Comparison of ENCODE assay signal across 14 cellular contexts in the genomic region with DNA sequence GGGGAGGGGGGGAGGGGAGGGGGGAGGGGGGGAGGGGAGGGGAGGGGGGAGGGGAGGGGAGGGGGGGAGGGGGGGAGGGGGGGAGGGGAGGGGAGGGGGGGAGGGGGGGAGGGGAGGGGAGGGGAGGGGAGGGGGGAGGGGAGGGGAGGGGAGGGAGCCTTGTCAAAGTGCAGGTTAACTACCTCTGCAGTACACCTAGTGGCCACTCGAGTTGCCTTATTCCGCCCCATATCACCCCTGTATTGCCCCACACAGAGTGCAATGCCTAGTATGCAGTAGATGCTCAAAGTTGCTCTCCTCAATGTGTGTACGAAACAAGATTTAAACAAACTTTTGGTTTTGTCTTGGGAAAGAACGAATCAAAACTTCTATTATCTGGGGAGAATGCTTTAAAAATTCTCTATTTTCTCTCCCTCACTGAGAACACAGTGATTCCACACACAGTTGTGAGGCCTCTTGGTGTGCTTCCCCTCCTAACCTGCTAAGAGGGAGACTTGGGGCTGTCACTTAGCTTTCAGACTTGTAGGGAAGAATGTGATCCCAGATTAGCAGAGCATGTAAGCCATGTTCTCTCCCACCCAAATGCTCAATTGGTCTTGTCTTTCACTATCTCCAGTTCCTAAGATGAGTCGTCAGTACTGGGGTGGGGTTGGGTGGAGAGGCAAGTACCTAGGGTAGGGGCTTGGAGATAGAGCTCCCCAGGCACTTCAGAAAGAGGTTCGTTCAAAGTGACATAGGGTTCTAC.
DNase-seq lines count a peak whose midpoint lies in the region.
"Had no signal": no experiment of that assay in that cellular context is flagged by ENCODE, and none has a peak within 500 bp of the region (broad histone marks: within the 10 kb centered on the region; RNA-seq: fewer than 3 reads in every experiment).

No MANE protein-coding gene starts in this region.

- H2BK5ac ChIP-seq in mesendoderm (ENCODE audit: low read length): no peak overlapping the region

- H3K27ac ChIP-seq in mesendoderm (ENCODE audit: low read depth, low read length): no peak overlapping the region
- H3K27ac ChIP-seq: SJCRH30, testis had no signal

- no peak overlapping the region for H4K5ac ChIP-seq in mesendoderm (ENCODE audit: low read length)

- H3K4ac ChIP-seq in mesendoderm (ENCODE audit: low read depth, low read length): no peak overlapping the region

- no peak overlapping the region for H2BK15ac ChIP-seq in mesendoderm (replicated peaks; ENCODE audit: low read depth)

- H2BK120ac ChIP-seq in mesendoderm (ENCODE audit: low read depth, low read length): no peak overlapping the region

- H3K23ac ChIP-seq in mesendoderm (ENCODE audit: low read length): no peak overlapping the region

- no peaks in the 10 kb centered on the region for H3K79me2 ChIP-seq in mesendoderm (ENCODE audit: control insufficient read depth, insufficient read depth, low read length)

- DNase-seq in EH (ENCODE audit: low read depth) (peak; percentile 2), HAP-1 (ENCODE audit: low spot score in 2 of 2) (peak; percentile 4 to 11), RPMI8226 (peak; percentile 18), mesendoderm (peak; percentile 52), NCI-H524 (lab: John Stamatoyannopoulos, UW) (no peak), DMS114 treated with DMSO at 0.1 percent for 48 hours (lab: John Stamatoyannopoulos, UW; ENCODE audit: unreplicated experiment) (no peak), NCI-H1417 (lab: John Stamatoyannopoulos, UW) (no peak), NCI-H748 treated with DMSO at 0.1 percent for 48 hours (lab: John Stamatoyannopoulos, UW) (no peak)
- DNase-seq: activated CD4-positive, CD25-positive, alpha-beta regulatory T cell; amygdala; NCI-H1105; NCI-H510A; SJCRH30; testis had no signal

- no peaks in the 10 kb centered on the region for H3K9me3 ChIP-seq in HAP-1
- H3K9me3 ChIP-seq: SJCRH30, testis had no signal

- in situ Hi-C loops in HAP-1 (cut with MboI; ENCODE audit: low sequenced_read_pairs): no loop called here

- no peak overlapping the region for H3K4me2 ChIP-seq in mesendoderm (ENCODE audit: low read length)

- H3K4me1 ChIP-seq in HAP-1 (peaks cover 10% of the 10 kb centered on the region), mesendoderm (ENCODE audit: control insufficient read depth, low read depth, low read length) (peaks cover 2% of the 10 kb centered on the region)
- H3K4me1 ChIP-seq: SJCRH30, testis had no signal

- H3K4me3 ChIP-seq in HAP-1 (no peak overlapping the region), mesendoderm (ENCODE audit: low read length) (no peak overlapping the region)
- H3K4me3 ChIP-seq: SJCRH30, testis had no signal

- H3K79me1 ChIP-seq in mesendoderm (ENCODE audit: low read length): no peaks in the 10 kb centered on the region

- no peak overlapping the region for H2AK5ac ChIP-seq in mesendoderm (ENCODE audit: low read length)

- no peak overlapping the region for H4K8ac ChIP-seq in mesendoderm (ENCODE audit: low read depth, low read length)

- H3K27me3 ChIP-seq in HAP-1 (ENCODE audit: low read depth) (peaks cover 7% of the 10 kb centered on the region; the same call in 1 of the 2 replicates), mesendoderm (ENCODE audit: insufficient read depth, low read length, poor library complexity) (no peaks in the 10 kb centered on the region)
- H3K27me3 ChIP-seq: SJCRH30, testis had no signal

- WGBS in mesendoderm (ENCODE audit: extremely low coverage, insufficient coverage, low lambda C conversion rate): no CpG with 5 or more reads among the region's 6 CpGs

- H3K9ac ChIP-seq in mesendoderm (ENCODE audit: low read length): no peak overlapping the region

- H3K36me3 ChIP-seq in HAP-1 (replicated peaks): no peaks in the 10 kb centered on the region
- H3K36me3 ChIP-seq in mesendoderm (ENCODE audit: control insufficient read depth, insufficient read depth, low read length): no peaks in the 10 kb centered on the region
- H3K36me3 ChIP-seq: SJCRH30 had no signal

- H3K18ac ChIP-seq in mesendoderm (ENCODE audit: low read length): no peak overlapping the region

- H3K56ac ChIP-seq in mesendoderm (ENCODE audit: low read length): peak overlapping the region; percentile 64

Comparison
In these comparisons a context has a peak if more than half of its experiments do, and no peak if none do; other contexts are left out.
1. DNase-seq: peak in EH (single experiment), HAP-1 (2 of 2), RPMI8226 (single experiment) and mesendoderm (single experiment); none in NCI-H524 (0 of 2), DMS114 treated with DMSO at 0.1 percent for 48 hours (single experiment), NCI-H1417 (0 of 3) and NCI-H748 treated with DMSO at 0.1 percent for 48 hours (single experiment).